ENCODE assay signal across 10 cellular contexts in the genomic region with DNA sequence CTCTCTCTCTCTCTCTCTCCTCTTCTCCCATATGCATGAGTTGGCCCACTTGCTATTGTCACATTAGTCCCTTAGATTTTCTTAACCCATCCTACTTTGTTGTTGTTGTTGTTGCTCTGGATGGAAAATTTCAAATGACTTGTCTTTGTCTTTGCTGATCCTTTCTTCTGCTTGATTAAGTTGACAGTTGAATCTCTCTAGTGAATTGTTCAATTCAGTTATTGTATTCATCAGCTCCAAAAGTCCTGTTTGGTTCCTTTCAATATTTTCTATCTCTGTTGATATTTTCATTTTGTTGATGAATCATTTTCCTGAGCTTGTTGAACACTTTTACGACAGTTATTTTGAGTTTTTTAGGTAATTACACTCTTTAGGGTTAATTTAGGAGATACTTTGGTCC.
"Had no signal": no experiment of that assay in that cellular context is flagged by ENCODE, and none has a peak within 500 bp of the region (broad histone marks: within the 10 kb centered on the region; RNA-seq: fewer than 3 reads in every experiment).

No MANE protein-coding gene starts in this region.

- H3K27ac ChIP-seq: GM23248, HL-60, KMS-11 had no signal

- H3K4me3 ChIP-seq: GM23248, HAP-1 had no signal

- DNase-seq: GM23248, GOT3, H7, HFFc6, IMR-90, Karpas-422, KBM-7 had no signal

- H3K9me3 ChIP-seq: HAP-1 had no signal

- H3K9ac ChIP-seq: GM23248, KMS-11 had no signal

- H2AFZ ChIP-seq: GM23248 had no signal

- H3K4me2 ChIP-seq: KMS-11 had no signal

- H3K36me3 ChIP-seq: HAP-1 had no signal

- H3K4me1 ChIP-seq: HAP-1 had no signal
